Comparison of ENCODE assay signal across 8 cellular contexts in genomic region chr15:30196007-30196375, GRCh38.
A peak's percentile ranks its signal among the peaks of the same experiment; 100 is the strongest.
DNase-seq lines count a peak whose midpoint lies in the region; ATAC-seq and TF ChIP-seq lines count a peak whose summit lies in the region.
"Not testable (repeated sequence)": the region's sequence is repeated elsewhere in the genome, so short reads cannot be mapped to it uniquely, and the experiment has no call there.

No MANE protein-coding gene starts in this region.

- in situ Hi-C loops in brain microvascular endothelial cell (cut with HindIII; ENCODE audit: low pct_ligation_motif_present, low sequenced_read_pairs); gastrocnemius medialis (cut with MboI; ENCODE audit: low sequenced_read_pairs in 4 of 4): not testable (repeated sequence)

- H3K4me1 ChIP-seq in mesendoderm (ENCODE audit: control insufficient read depth, low read depth, low read length); gastrocnemius medialis; vagina: not testable (repeated sequence)

- H3K56ac ChIP-seq in mesendoderm (ENCODE audit: low read length): not testable (repeated sequence)

- H3K27me3 ChIP-seq in brain microvascular endothelial cell (replicated peaks); mesendoderm (ENCODE audit: insufficient read depth, low read length, poor library complexity); gastrocnemius medialis; vagina: not testable (repeated sequence)

- H3K9ac ChIP-seq in mesendoderm (ENCODE audit: low read length): not testable (repeated sequence)

- TF ChIP-seq CTCF in brain microvascular endothelial cell (IDR thresholded peaks at IDR 0.05; ENCODE audit: low read depth, low read length, missing control alignments); gastrocnemius medialis (IDR thresholded peaks at IDR 0.05 in 4 of 5, conservative IDR thresholded peaks at IDR 0.05 in 1 of 5); vagina (IDR thresholded peaks at IDR 0.05): not testable (repeated sequence)

- DNase-seq in activated CD8-positive, alpha-beta memory T cell treated with anti-CD3 and anti-CD28 coated beads, Interleukin-2, amount 50 U/mL, for 4 hours: peak; percentile 40
- not testable (repeated sequence) for DNase-seq in brain microvascular endothelial cell, gastrocnemius medialis
- DNase-seq in left ventricle myocardium superior: peak; percentile 43
- peak; percentile 1 for DNase-seq in mesendoderm
- peak in 1 of 2 donors; percentile 16 for DNase-seq in vagina (ENCODE audit: extremely low spot score in 2 of 2)

- not testable (repeated sequence) for H3K27ac ChIP-seq in brain microvascular endothelial cell; mesendoderm (ENCODE audit: low read depth, low read length); gastrocnemius medialis; vagina

- H3K18ac ChIP-seq in mesendoderm (ENCODE audit: low read length): not testable (repeated sequence)

- H3K4me2 ChIP-seq in mesendoderm (ENCODE audit: low read length): not testable (repeated sequence)

- H3K79me2 ChIP-seq in mesendoderm (ENCODE audit: control insufficient read depth, insufficient read depth, low read length): not testable (repeated sequence)

- H4K5ac ChIP-seq in mesendoderm (ENCODE audit: low read length): not testable (repeated sequence)

- H3K4me3 ChIP-seq in brain microvascular endothelial cell (ENCODE audit: low read depth, low read length) (peak overlapping the region; percentile 9), gastrocnemius medialis (peak overlapping the region in 3 of 4 donors; percentile 31 to 43 (median 31)), vagina (peak overlapping the region; percentile 33 to 39)
- H3K4me3 ChIP-seq in mesendoderm (ENCODE audit: low read length): not testable (repeated sequence)

- H3K4ac ChIP-seq in mesendoderm (ENCODE audit: low read depth, low read length): not testable (repeated sequence)

- H3K9me3 ChIP-seq in gastrocnemius medialis, vagina: not testable (repeated sequence)

- WGBS in mesendoderm (ENCODE audit: extremely low coverage, insufficient coverage, low lambda C conversion rate): no CpG with 5 or more reads among the region's 32 CpGs

- ATAC-seq in GM19452 (IDR thresholded peaks at IDR 0.05; ENCODE audit: unreplicated experiment) (peak; percentile 51), SK-N-SH treated with all-trans-retinoic acid at 6 μM for 48 hours (peak; percentile 87), left ventricle myocardium superior (peak; percentile 64)
- not testable (repeated sequence) for ATAC-seq in gastrocnemius medialis

- not testable (repeated sequence) for H4K8ac ChIP-seq in mesendoderm (ENCODE audit: low read depth, low read length)

- H2BK15ac ChIP-seq in mesendoderm (replicated peaks; ENCODE audit: low read depth): not testable (repeated sequence)

- H2BK5ac ChIP-seq in mesendoderm (ENCODE audit: low read length): not testable (repeated sequence)

- TF ChIP-seq POLR2A in gastrocnemius medialis (IDR thresholded peaks at IDR 0.05); vagina (IDR thresholded peaks at IDR 0.05): not testable (repeated sequence)

- H3K79me1 ChIP-seq in mesendoderm (ENCODE audit: low read length): not testable (repeated sequence)

- intact Hi-C loops in left ventricle myocardium superior (cut with micrococcal nuclease); gastrocnemius medialis (cut with DNase I; ENCODE audit: low total_unique reads); vagina (cut with DNase I): not testable (repeated sequence)

- H2AK5ac ChIP-seq in mesendoderm (ENCODE audit: low read length): not testable (repeated sequence)

- not testable (repeated sequence) for H3K23ac ChIP-seq in mesendoderm (ENCODE audit: low read length)

- not testable (repeated sequence) for H2BK120ac ChIP-seq in mesendoderm (ENCODE audit: low read depth, low read length)

- not testable (repeated sequence) for H3K36me3 ChIP-seq in brain microvascular endothelial cell (replicated peaks); mesendoderm (ENCODE audit: control insufficient read depth, insufficient read depth, low read length); gastrocnemius medialis; vagina
